Comparison of ENCODE assay signal across 8 cellular contexts in genomic region chr16:88770459-88771293, GRCh38. TPM values are rescaled to one million over a fixed set of nuclear protein-coding genes. Genes with fewer than 3 reads are reported as not detected.
DNase-seq lines count a peak whose midpoint lies in the region; ATAC-seq, FAIRE-seq and TF ChIP-seq lines count a peak whose summit lies in the region.

No MANE protein-coding gene starts in this region.

- no peak overlapping the region for H2AFZ ChIP-seq in H1 (ENCODE audit: low read length)

- peaks cover 22% of the 10 kb centered on the region for H3K4me1 Mint-ChIP-seq in nephron

- peak overlapping the region; percentile 60; the same call in 1 of the 2 replicates for H2BK12ac ChIP-seq in H1 (ENCODE audit: low read depth, low read length)

- peak overlapping the region; percentile 18; the same call in 1 of the 2 replicates for H3K4me3 ChIP-seq in AG04449 (ENCODE audit: low read depth, low read length)
- H3K4me3 ChIP-seq in H1 (ENCODE audit: extremely low read depth in 1 of 4, insufficient read depth in 2 of 4, low read depth in 3 of 4, low read length in 4 of 4) = no peak overlapping the region

- peak overlapping the region; percentile 87 for H3K18ac ChIP-seq in H1 (ENCODE audit: extremely low read depth, low read length)

- no peak for TF ChIP-seq EP300 in H1 (IDR thresholded peaks at IDR 0.05; ENCODE audit: borderline replicate concordance in 1 of 2, low read depth in 2 of 2, low read length in 2 of 2)

- peaks cover 0 to 10% of the 10 kb centered on the region in 2 experiments; a peak in 1 of 4 replicates for H3K79me2 ChIP-seq in H1 (ENCODE audit: control insufficient read depth in 1 of 2, insufficient read depth in 2 of 2, low read length in 2 of 2)

- no peak for DNase-seq in AG04449 (ENCODE audit: low read depth, low spot score)
- DNase-seq in HCEC 1CT = peak; percentile 88
- peak; percentile 53 to 61 for DNase-seq in SHP77 (lab: John Stamatoyannopoulos, UW)
- peak in 1 of 2 experiments; percentile 69 for DNase-seq in H1 (ENCODE audit: low read depth in 1 of 2, low spot score in 2 of 2)

- peak overlapping the region; percentile 54 to 72 (median 67) for H3K4me3 Mint-ChIP-seq in nephron

- TF ChIP-seq CTCF in AG04449 (IDR thresholded peaks at IDR 0.05; ENCODE audit: insufficient read depth, low read length, missing control alignments) (no peak), H1 (IDR thresholded peaks at IDR 0.05; ENCODE audit: control extremely low read depth in 1 of 3, insufficient read depth in 1 of 3, low read depth in 1 of 3, low read length in 3 of 3) (no peak), nephron (IDR thresholded peaks at IDR 0.05; ENCODE audit: unreplicated experiment in 3 of 3) (no peak)

- 70% methylated on average over 34 of the region's 42 CpGs; no CpG with 5 or more reads in 1 of the 2 experiments for WGBS in H1 (ENCODE audit: extremely low coverage in 1 of 2, insufficient coverage in 1 of 2, insufficient read length in 1 of 2, insufficient replicate concordance in 2 of 2, low coverage in 1 of 2, low lambda C conversion rate in 2 of 2, missing lambda C conversion rate in 1 of 2), 2 experiments

- peak overlapping the region; percentile 81 to 94 (median 83) for H3K27ac Mint-ChIP-seq in nephron

- peak overlapping the region; percentile 40 for H4K91ac ChIP-seq in H1 (replicated peaks; ENCODE audit: insufficient read length, low read length)

- H3K36me3 ChIP-seq in H1 (ENCODE audit: control insufficient read depth in 2 of 4, insufficient read depth in 4 of 4, low read length in 3 of 4) = no peaks in the 10 kb centered on the region

- no peak for FAIRE-seq in H1 (lab: Jason Lieb, UNC)

- H2BK15ac ChIP-seq in H1 (ENCODE audit: low read length) = 0 out of 2 replicates have a peak overlapping the region, but pooled peaks have one; percentile 16

- H3K14ac ChIP-seq in H1 (ENCODE audit: insufficient read length) = no peak overlapping the region

- no peaks in the 10 kb centered on the region for H3K9me3 Mint-ChIP-seq in nephron

- peaks cover 6 to 41% (median 29%) of the 10 kb centered on the region in 4 experiments for H3K4me1 ChIP-seq in H1 (replicated peaks in 1 of 4; ENCODE audit: control insufficient read depth in 3 of 4, insufficient read depth in 4 of 4, low read length in 3 of 4)

- no peak overlapping the region for H3K9ac ChIP-seq in H1 (replicated peaks in 1 of 4; ENCODE audit: extremely low read depth in 1 of 4, low read depth in 3 of 4, low read length in 3 of 4)

- H2BK120ac ChIP-seq in H1 (replicated peaks; ENCODE audit: low read depth, low read length) = no peak overlapping the region

- peaks cover 4 to 5% of the 10 kb centered on the region in 2 experiments for H4K20me1 ChIP-seq in H1 (replicated peaks in 1 of 2; ENCODE audit: control insufficient read depth in 1 of 2, insufficient read depth in 2 of 2, low read length in 2 of 2)

- H3K9me3 ChIP-seq in H1 (ENCODE audit: insufficient read depth in 2 of 2, low read depth in 1 of 2, low read length in 1 of 2) = no peaks in the 10 kb centered on the region

- TF ChIP-seq POLR2A in H1 (IDR thresholded peaks at IDR 0.05; ENCODE audit: control extremely low read depth in 1 of 2, low read depth in 2 of 2, low read length in 2 of 2) = no peak

- H3K4me2 ChIP-seq in H1 (ENCODE audit: insufficient read depth in 1 of 2, low read depth in 2 of 2, low read length in 2 of 2) = peak overlapping the region; percentile 17 to 18; a peak in 2 of 4 replicates

- no peak overlapping the region for H3K27ac ChIP-seq in H1 (ENCODE audit: low read depth, low read length)

- ATAC-seq in HG02678 (IDR thresholded peaks at IDR 0.05; ENCODE audit: unreplicated experiment) (no peak), GM21526 (IDR thresholded peaks at IDR 0.05; ENCODE audit: low FRiP score, unreplicated experiment) (no peak), HG02852 (IDR thresholded peaks at IDR 0.05; ENCODE audit: unreplicated experiment) (no peak)

- no peak overlapping the region for H3K56ac ChIP-seq in H1 (replicated peaks; ENCODE audit: insufficient read length, low read depth, low read length)

- no peak overlapping the region for H3K4ac ChIP-seq in H1 (replicated peaks; ENCODE audit: insufficient read length, low read depth, low read length)

- peak overlapping the region; percentile 81; the same call in 1 of the 2 replicates for H2BK5ac ChIP-seq in H1 (ENCODE audit: low read depth, low read length)

- H3K27me3 ChIP-seq in H1 (replicated peaks in 1 of 4; ENCODE audit: control insufficient read depth in 3 of 4, extremely low read depth in 1 of 4, insufficient read depth in 3 of 4, low read length in 3 of 4) = no peaks in the 10 kb centered on the region

- CTCF ChIA-PET in AG04449 (lab: Yijun Ruan, JAX) (interaction anchor here (4.6 to 25.7 kb wide), 2 partner anchors 12 to 26 kb away, joined by 38 to 544 read pairs; partner anchors contain the start of gene PIEZO1), H1 (lab: Charles Lee; ENCODE audit: partially characterized antibody) (interaction anchor here (0.6 to 1.6 kb wide), 7 partner anchors 11 to 902 kb away, joined by 3 to 13 read pairs (median 4); partner anchors contain the start of gene APRT)

- no peak overlapping the region; the same call in none of the 2 replicates for H4K8ac ChIP-seq in H1 (ENCODE audit: extremely low read depth, insufficient read depth, low read length)

- 0 out of 2 replicates have a peak overlapping the region, but pooled peaks have one; percentile 13 for H2AK5ac ChIP-seq in H1 (ENCODE audit: low read depth, low read length)

- peaks cover 5% of the 10 kb centered on the region; the same call in 1 of the 2 replicates for H3K79me1 ChIP-seq in H1 (ENCODE audit: low read depth, low read length)

- H4K5ac ChIP-seq in H1 (ENCODE audit: insufficient read length, low read depth, low read length) = no peak overlapping the region

- POLR2A ChIA-PET in AG04449 (lab: Yijun Ruan, JAX) (interaction anchor here (0.8 to 4.7 kb wide), 4 partner anchors 8 to 41 kb away, joined by 3 to 95 read pairs (median 6); partner anchors contain the start of genes APRT and PIEZO1), H1 (lab: Charles Lee; ENCODE audit: partially characterized antibody) (interaction anchor here (0.9 to 5.3 kb wide), 9 partner anchors 7 to 39 kb away, joined by 3 to 22 read pairs (median 5); no protein-coding TSS in a partner anchor)

- no peak for TF ChIP-seq RAD21 in H1 (IDR thresholded peaks at IDR 0.05 in 1 of 2, conservative IDR thresholded peaks at IDR 0.05 in 1 of 2; ENCODE audit: low read depth in 2 of 2, low read length in 2 of 2)

- no peaks in the 10 kb centered on the region for H3K36me3 Mint-ChIP-seq in nephron (ENCODE audit: low read depth)

- H3K23me2 ChIP-seq in H1 (ENCODE audit: low read depth, low read length) = no peaks in the 10 kb centered on the region; the same call in 1 of the 2 replicates

- H3K23ac ChIP-seq in H1 (ENCODE audit: insufficient read length) = no peak overlapping the region

- H3K27me3 Mint-ChIP-seq in nephron (ENCODE audit: low read depth) = peaks cover 22% of the 10 kb centered on the region

- H2BK20ac ChIP-seq in H1 (ENCODE audit: low read length) = no peak overlapping the region

TF ChIP-seq in H1, 55 proteins besides CTCF, POLR2A, EP300 and RAD21 (continues in another document):
- TF ChIP-seq CEBPB (IDR thresholded peaks at IDR 0.05; ENCODE audit: low read depth, low read length) = peak; percentile 48
- TF ChIP-seq SIRT6 (IDR thresholded peaks at IDR 0.05; ENCODE audit: low read length) = no peak
- no peak for TF ChIP-seq SUZ12 (IDR thresholded peaks at IDR 0.05; ENCODE audit: low read length)
- no peak for TF ChIP-seq EGR1 (IDR thresholded peaks at IDR 0.05; ENCODE audit: borderline replicate concordance, low read depth, low read length)
- TF ChIP-seq MAX (IDR thresholded peaks at IDR 0.05) = 0 out of 2 replicates have a peak, but pooled peaks have one; percentile 7
- no peak for TF ChIP-seq TCF12 (IDR thresholded peaks at IDR 0.05; ENCODE audit: low read depth, low read length)
- no peak for TF ChIP-seq CHD1 (IDR thresholded peaks at IDR 0.05; ENCODE audit: low read depth, low read length)
- no peak for TF ChIP-seq NRF1 (IDR thresholded peaks at IDR 0.05; ENCODE audit: low read depth, low read length)

RNA-seq across cellular contexts. Expression of gene PIEZO1, which starts 14.3 kb away (rescaled TPM):
- total RNA-seq in H1 (2021; fragmentation: NEBNext Ultra II Directional; extraction: Animal tissue kit (Norgen Biotek cat#: 25700)) = 63.6 and 67.5 TPM in 2 replicates
- 42.3 and 62.6 TPM in 2 replicates for polyA plus RNA-seq in H1 (2011; rRNA removed)
- 43.1 TPM for polyA plus RNA-seq in H1 (2011; cell fraction: cytosol; rRNA removed)
- 361 TPM for polyA plus RNA-seq in H1 (2011; cell fraction: nucleus; rRNA removed)
- polyA plus RNA-seq in H1 (2012, experiment 1 of 2) = 37.5 to 75.6 TPM (median 65.9 TPM) in 4 replicates
- 43.7 TPM for polyA plus RNA-seq in H1 (2012, experiment 2 of 2)
- polyA plus RNA-seq in H1 (2013, experiment 1 of 2) = 76.1 TPM
- 73.2 TPM for polyA plus RNA-seq in H1 (2013, experiment 2 of 2)
- 19.7 and 34.2 TPM in 2 replicates for polyA minus RNA-seq in H1 (2011; rRNA and poly(A)+ RNA removed)
- polyA minus RNA-seq in H1 (2011; cell fraction: cytosol; rRNA and poly(A)+ RNA removed) = 33.0 TPM
- 63.0 TPM for polyA minus RNA-seq in H1 (2011; cell fraction: nucleus; rRNA and poly(A)+ RNA removed)

RNA-seq across cellular contexts. Expression of gene CDT1, which starts 32.9 kb away (rescaled TPM):
- total RNA-seq in H1 (2021; fragmentation: NEBNext Ultra II Directional; extraction: Animal tissue kit (Norgen Biotek cat#: 25700)) = 95.4 and 96.5 TPM in 2 replicates
- polyA plus RNA-seq in H1 (2011; rRNA removed) = 76.7 and 141 TPM in 2 replicates
- polyA plus RNA-seq in H1 (2011; cell fraction: cytosol; rRNA removed) = 58.9 TPM
- polyA plus RNA-seq in H1 (2011; cell fraction: nucleus; rRNA removed) = 87.0 TPM
- 38.0 to 88.5 TPM (median 80.4 TPM) in 4 replicates for polyA plus RNA-seq in H1 (2012, experiment 1 of 2)
- polyA plus RNA-seq in H1 (2012, experiment 2 of 2) = 81.9 TPM
- polyA plus RNA-seq in H1 (2013, experiment 1 of 2) = 43.2 TPM
- 40.8 TPM for polyA plus RNA-seq in H1 (2013, experiment 2 of 2)
- 33.2 and 36.2 TPM in 2 replicates for polyA minus RNA-seq in H1 (2011; rRNA and poly(A)+ RNA removed)
- polyA minus RNA-seq in H1 (2011; cell fraction: cytosol; rRNA and poly(A)+ RNA removed) = 144 TPM
- 89.1 TPM for polyA minus RNA-seq in H1 (2011; cell fraction: nucleus; rRNA and poly(A)+ RNA removed)

RNA-seq across cellular contexts. Expression of gene APRT, which starts 41.1 kb away (rescaled TPM):
- 221 and 244 TPM in 2 replicates for total RNA-seq in H1 (2021; fragmentation: NEBNext Ultra II Directional; extraction: Animal tissue kit (Norgen Biotek cat#: 25700))
- polyA plus RNA-seq in H1 (2011; rRNA removed) = 267 and 272 TPM in 2 replicates
- polyA plus RNA-seq in H1 (2011; cell fraction: cytosol; rRNA removed) = 183 TPM
- 229 TPM for polyA plus RNA-seq in H1 (2011; cell fraction: nucleus; rRNA removed)
- polyA plus RNA-seq in H1 (2012, experiment 1 of 2) = 277 to 336 TPM (median 307 TPM) in 4 replicates
- 319 TPM for polyA plus RNA-seq in H1 (2012, experiment 2 of 2)
- 268 TPM for polyA plus RNA-seq in H1 (2013, experiment 1 of 2)
- polyA plus RNA-seq in H1 (2013, experiment 2 of 2) = 292 TPM
- 35.1 and 46.4 TPM in 2 replicates for polyA minus RNA-seq in H1 (2011; rRNA and poly(A)+ RNA removed)
- polyA minus RNA-seq in H1 (2011; cell fraction: cytosol; rRNA and poly(A)+ RNA removed) = 153 TPM
- 113 TPM for polyA minus RNA-seq in H1 (2011; cell fraction: nucleus; rRNA and poly(A)+ RNA removed)
